Comparison of ENCODE assay signal across 1 cellular context in the genomic region with DNA sequence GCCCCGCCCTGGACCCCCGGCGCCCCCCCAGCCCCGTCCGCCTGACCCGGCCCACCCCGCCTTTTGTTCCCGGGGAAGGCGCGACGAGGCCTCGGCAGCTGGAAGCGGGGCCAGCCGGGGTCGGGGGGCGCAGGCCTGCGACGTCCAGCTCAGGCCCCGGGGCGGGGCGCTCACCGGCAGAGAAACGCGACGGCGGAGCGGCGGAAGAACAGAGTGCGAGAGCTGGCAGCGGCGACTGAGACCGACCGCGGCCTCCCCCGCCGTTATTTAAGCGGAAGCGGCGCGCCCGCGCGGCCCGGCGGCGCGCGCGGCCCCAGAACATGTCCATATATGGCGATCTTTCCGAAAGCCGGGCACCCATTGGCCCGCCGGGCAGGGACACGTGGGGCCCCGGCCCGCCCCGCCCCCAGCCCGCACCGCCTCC.
A peak's percentile ranks its signal among the peaks of the same experiment; 100 is the strongest.
TF ChIP-seq lines count a peak whose summit lies in the region.

TSS of gene ACTG1 (minus strand) at position 240 of the 424 bp plus-strand sequence. CDS start 445 bp downstream, outside the sequence.

TF ChIP-seq in HepG2, 621 proteins besides CTCF, POLR2A, EP300 and RAD21 (continued from another document and continues in another):
- TF ChIP-seq, protein P1, sequence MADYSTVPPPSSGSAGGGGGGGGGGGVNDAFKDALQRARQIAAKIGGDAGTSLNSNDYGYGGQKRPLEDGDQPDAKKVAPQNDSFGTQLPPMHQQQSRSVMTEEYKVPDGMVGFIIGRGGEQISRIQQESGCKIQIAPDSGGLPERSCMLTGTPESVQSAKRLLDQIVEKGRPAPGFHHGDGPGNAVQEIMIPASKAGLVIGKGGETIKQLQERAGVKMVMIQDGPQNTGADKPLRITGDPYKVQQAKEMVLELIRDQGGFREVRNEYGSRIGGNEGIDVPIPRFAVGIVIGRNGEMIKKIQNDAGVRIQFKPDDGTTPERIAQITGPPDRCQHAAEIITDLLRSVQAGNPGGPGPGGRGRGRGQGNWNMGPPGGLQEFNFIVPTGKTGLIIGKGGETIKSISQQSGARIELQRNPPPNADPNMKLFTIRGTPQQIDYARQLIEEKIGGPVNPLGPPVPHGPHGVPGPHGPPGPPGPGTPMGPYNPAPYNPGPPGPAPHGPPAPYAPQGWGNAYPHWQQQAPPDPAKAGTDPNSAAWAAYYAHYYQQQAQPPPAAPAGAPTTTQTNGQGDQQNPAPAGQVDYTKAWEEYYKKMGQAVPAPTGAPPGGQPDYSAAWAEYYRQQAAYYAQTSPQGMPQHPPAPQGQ (CRISPR knock-in tag; IDR thresholded peaks at IDR 0.05; ENCODE audit: borderline replicate concordance), result no peak
- TF ChIP-seq ARHGAP35 (CRISPR knock-in tag; IDR thresholded peaks at IDR 0.05; ENCODE audit: borderline replicate concordance) (peak; percentile 63), ASH2L (IDR thresholded peaks at IDR 0.05; ENCODE audit: insufficient read length, low read depth, low read length) (peak; percentile 30), ZBTB43 (CRISPR knock-in tag; conservative IDR thresholded peaks at IDR 0.05) (0 out of 2 replicates have a peak, but pooled peaks have one; percentile 17), SATB2 (CRISPR knock-in tag; IDR thresholded peaks at IDR 0.05) (0 out of 2 replicates have a peak, but pooled peaks have one; percentile 20), KLF11 (CRISPR knock-in tag; IDR thresholded peaks at IDR 0.05) (no peak), REPIN1 (CRISPR knock-in tag; IDR thresholded peaks at IDR 0.05; ENCODE audit: borderline replicate concordance, low read depth) (peak; percentile 77; the same call in 1 of the 2 replicates), ZNF878 (CRISPR knock-in tag; IDR thresholded peaks at IDR 0.05) (no peak), ZFX (CRISPR knock-in tag; IDR thresholded peaks at IDR 0.05; ENCODE audit: low read depth) (peak; percentile 90), ZSCAN20 (CRISPR knock-in tag; IDR thresholded peaks at IDR 0.05; ENCODE audit: borderline replicate concordance) (peak; percentile 87), ZFP62 (CRISPR knock-in tag; IDR thresholded peaks at IDR 0.05) (no peak), MYNN (CRISPR knock-in tag; IDR thresholded peaks at IDR 0.05; ENCODE audit: low read depth) (no peak), MXD4 (CRISPR knock-in tag; IDR thresholded peaks at IDR 0.05) (0 out of 2 replicates have a peak, but pooled peaks have one; percentile 10), ZNF556 (CRISPR knock-in tag; IDR thresholded peaks at IDR 0.05; ENCODE audit: borderline replicate concordance) (no peak; the same call in 1 of the 2 replicates), ZNF20 (CRISPR knock-in tag; IDR thresholded peaks at IDR 0.05) (no peak), ZBTB20 (CRISPR knock-in tag; IDR thresholded peaks at IDR 0.05; ENCODE audit: borderline replicate concordance, low read depth) (no peak), FOXC1 (CRISPR knock-in tag; IDR thresholded peaks at IDR 0.05; ENCODE audit: borderline replicate concordance) (peak; percentile 31; the same call in 1 of the 2 replicates), FOXP1 (IDR thresholded peaks at IDR 0.05) (no peak), FOXP1 (CRISPR knock-in tag; IDR thresholded peaks at IDR 0.05) (no peak), BATF2 (CRISPR knock-in tag; IDR thresholded peaks at IDR 0.05) (no peak), SAP130 (CRISPR knock-in tag; IDR thresholded peaks at IDR 0.05; ENCODE audit: low read depth) (peak; percentile 84), MXI1 (IDR thresholded peaks at IDR 0.05; ENCODE audit: borderline replicate concordance, low read depth, low read length) (peak; percentile 71; the same call in 2 of the 3 replicates), SPEN (CRISPR knock-in tag; IDR thresholded peaks at IDR 0.05; ENCODE audit: low read depth) (peak; percentile 65; the same call in 1 of the 2 replicates), SMAD3 (CRISPR knock-in tag; IDR thresholded peaks at IDR 0.05) (no peak), ZNF180 (CRISPR knock-in tag; IDR thresholded peaks at IDR 0.05; ENCODE audit: borderline replicate concordance, low read depth) (0 out of 2 replicates have a peak, but pooled peaks have one; percentile 26), REL (CRISPR knock-in tag; conservative IDR thresholded peaks at IDR 0.05) (0 out of 2 replicates have a peak, but pooled peaks have one; percentile 65), POLR2AphosphoS2 (IDR thresholded peaks at IDR 0.05; ENCODE audit: low read depth, low read length) (peak; percentile 90; the same call in 1 of the 2 replicates), FOSL2 (CRISPR knock-in tag; IDR thresholded peaks at IDR 0.05) (peak; percentile 30; the same call in 1 of the 2 replicates), ISL2 (CRISPR knock-in tag; IDR thresholded peaks at IDR 0.05) (peak; percentile 39; the same call in 1 of the 2 replicates), YEATS4 (CRISPR knock-in tag; IDR thresholded peaks at IDR 0.05; ENCODE audit: borderline replicate concordance) (peak; percentile 75; the same call in 1 of the 2 replicates), DRAP1 (CRISPR knock-in tag; IDR thresholded peaks at IDR 0.05) (peak; percentile 95), KDM5A (IDR thresholded peaks at IDR 0.05; ENCODE audit: borderline replicate concordance, low read length) (peak; percentile 31; the same call in 1 of the 2 replicates), SIX1 (CRISPR knock-in tag; IDR thresholded peaks at IDR 0.05; ENCODE audit: borderline replicate concordance) (peak; percentile 29; the same call in 1 of the 2 replicates)
- TF ChIP-seq, protein P2, sequence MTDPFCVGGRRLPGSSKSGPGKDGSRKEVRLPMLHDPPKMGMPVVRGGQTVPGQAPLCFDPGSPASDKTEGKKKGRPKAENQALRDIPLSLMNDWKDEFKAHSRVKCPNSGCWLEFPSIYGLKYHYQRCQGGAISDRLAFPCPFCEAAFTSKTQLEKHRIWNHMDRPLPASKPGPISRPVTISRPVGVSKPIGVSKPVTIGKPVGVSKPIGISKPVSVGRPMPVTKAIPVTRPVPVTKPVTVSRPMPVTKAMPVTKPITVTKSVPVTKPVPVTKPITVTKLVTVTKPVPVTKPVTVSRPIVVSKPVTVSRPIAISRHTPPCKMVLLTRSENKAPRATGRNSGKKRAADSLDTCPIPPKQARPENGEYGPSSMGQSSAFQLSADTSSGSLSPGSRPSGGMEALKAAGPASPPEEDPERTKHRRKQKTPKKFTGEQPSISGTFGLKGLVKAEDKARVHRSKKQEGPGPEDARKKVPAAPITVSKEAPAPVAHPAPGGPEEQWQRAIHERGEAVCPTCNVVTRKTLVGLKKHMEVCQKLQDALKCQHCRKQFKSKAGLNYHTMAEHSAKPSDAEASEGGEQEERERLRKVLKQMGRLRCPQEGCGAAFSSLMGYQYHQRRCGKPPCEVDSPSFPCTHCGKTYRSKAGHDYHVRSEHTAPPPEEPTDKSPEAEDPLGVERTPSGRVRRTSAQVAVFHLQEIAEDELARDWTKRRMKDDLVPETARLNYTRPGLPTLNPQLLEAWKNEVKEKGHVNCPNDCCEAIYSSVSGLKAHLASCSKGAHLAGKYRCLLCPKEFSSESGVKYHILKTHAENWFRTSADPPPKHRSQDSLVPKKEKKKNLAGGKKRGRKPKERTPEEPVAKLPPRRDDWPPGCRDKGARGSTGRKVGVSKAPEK (CRISPR knock-in tag; IDR thresholded peaks at IDR 0.05; ENCODE audit: borderline replicate concordance), result no peak
- TF ChIP-seq, protein P3, sequence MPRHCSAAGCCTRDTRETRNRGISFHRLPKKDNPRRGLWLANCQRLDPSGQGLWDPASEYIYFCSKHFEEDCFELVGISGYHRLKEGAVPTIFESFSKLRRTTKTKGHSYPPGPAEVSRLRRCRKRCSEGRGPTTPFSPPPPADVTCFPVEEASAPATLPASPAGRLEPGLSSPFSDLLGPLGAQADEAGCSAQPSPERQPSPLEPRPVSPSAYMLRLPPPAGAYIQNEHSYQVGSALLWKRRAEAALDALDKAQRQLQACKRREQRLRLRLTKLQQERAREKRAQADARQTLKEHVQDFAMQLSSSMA (CRISPR knock-in tag; IDR thresholded peaks at IDR 0.05), result peak; percentile 7; the same call in 1 of the 2 replicates
- TF ChIP-seq, protein P4, sequence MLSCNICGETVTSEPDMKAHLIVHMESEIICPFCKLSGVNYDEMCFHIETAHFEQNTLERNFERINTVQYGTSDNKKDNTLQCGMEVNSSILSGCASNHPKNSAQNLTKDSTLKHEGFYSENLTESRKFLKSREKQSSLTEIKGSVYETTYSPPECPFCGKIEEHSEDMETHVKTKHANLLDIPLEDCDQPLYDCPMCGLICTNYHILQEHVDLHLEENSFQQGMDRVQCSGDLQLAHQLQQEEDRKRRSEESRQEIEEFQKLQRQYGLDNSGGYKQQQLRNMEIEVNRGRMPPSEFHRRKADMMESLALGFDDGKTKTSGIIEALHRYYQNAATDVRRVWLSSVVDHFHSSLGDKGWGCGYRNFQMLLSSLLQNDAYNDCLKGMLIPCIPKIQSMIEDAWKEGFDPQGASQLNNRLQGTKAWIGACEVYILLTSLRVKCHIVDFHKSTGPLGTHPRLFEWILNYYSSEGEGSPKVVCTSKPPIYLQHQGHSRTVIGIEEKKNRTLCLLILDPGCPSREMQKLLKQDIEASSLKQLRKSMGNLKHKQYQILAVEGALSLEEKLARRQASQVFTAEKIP (CRISPR knock-in tag; IDR thresholded peaks at IDR 0.05; ENCODE audit: borderline replicate concordance), result no peak
- TF ChIP-seq, protein P5, sequence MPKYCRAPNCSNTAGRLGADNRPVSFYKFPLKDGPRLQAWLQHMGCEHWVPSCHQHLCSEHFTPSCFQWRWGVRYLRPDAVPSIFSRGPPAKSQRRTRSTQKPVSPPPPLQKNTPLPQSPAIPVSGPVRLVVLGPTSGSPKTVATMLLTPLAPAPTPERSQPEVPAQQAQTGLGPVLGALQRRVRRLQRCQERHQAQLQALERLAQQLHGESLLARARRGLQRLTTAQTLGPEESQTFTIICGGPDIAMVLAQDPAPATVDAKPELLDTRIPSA (CRISPR knock-in tag; IDR thresholded peaks at IDR 0.05; ENCODE audit: borderline replicate concordance), result 0 out of 2 replicates have a peak, but pooled peaks have one; percentile 62
- TF ChIP-seq, protein P6, sequence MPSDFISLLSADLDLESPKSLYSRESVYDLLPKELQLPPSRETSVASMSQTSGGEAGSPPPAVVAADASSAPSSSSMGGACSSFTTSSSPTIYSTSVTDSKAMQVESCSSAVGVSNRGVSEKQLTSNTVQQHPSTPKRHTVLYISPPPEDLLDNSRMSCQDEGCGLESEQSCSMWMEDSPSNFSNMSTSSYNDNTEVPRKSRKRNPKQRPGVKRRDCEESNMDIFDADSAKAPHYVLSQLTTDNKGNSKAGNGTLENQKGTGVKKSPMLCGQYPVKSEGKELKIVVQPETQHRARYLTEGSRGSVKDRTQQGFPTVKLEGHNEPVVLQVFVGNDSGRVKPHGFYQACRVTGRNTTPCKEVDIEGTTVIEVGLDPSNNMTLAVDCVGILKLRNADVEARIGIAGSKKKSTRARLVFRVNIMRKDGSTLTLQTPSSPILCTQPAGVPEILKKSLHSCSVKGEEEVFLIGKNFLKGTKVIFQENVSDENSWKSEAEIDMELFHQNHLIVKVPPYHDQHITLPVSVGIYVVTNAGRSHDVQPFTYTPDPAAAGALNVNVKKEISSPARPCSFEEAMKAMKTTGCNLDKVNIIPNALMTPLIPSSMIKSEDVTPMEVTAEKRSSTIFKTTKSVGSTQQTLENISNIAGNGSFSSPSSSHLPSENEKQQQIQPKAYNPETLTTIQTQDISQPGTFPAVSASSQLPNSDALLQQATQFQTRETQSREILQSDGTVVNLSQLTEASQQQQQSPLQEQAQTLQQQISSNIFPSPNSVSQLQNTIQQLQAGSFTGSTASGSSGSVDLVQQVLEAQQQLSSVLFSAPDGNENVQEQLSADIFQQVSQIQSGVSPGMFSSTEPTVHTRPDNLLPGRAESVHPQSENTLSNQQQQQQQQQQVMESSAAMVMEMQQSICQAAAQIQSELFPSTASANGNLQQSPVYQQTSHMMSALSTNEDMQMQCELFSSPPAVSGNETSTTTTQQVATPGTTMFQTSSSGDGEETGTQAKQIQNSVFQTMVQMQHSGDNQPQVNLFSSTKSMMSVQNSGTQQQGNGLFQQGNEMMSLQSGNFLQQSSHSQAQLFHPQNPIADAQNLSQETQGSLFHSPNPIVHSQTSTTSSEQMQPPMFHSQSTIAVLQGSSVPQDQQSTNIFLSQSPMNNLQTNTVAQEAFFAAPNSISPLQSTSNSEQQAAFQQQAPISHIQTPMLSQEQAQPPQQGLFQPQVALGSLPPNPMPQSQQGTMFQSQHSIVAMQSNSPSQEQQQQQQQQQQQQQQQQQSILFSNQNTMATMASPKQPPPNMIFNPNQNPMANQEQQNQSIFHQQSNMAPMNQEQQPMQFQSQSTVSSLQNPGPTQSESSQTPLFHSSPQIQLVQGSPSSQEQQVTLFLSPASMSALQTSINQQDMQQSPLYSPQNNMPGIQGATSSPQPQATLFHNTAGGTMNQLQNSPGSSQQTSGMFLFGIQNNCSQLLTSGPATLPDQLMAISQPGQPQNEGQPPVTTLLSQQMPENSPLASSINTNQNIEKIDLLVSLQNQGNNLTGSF (CRISPR knock-in tag; IDR thresholded peaks at IDR 0.05), result 0 out of 2 replicates have a peak, but pooled peaks have one; percentile 52
- TF ChIP-seq, protein P7, sequence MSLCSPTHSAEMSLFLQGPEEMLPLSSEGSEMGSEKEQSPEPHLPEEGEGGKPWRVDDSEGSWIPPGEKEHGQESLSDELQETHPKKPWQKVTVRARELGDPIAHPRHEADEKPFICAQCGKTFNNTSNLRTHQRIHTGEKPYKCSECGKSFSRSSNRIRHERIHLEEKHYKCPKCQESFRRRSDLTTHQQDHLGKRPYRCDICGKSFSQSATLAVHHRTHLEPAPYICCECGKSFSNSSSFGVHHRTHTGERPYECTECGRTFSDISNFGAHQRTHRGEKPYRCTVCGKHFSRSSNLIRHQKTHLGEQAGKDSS (CRISPR knock-in tag; IDR thresholded peaks at IDR 0.05; ENCODE audit: borderline replicate concordance, low read depth), result 0 out of 2 replicates have a peak, but pooled peaks have one; percentile 10
